In the genomic region with DNA sequence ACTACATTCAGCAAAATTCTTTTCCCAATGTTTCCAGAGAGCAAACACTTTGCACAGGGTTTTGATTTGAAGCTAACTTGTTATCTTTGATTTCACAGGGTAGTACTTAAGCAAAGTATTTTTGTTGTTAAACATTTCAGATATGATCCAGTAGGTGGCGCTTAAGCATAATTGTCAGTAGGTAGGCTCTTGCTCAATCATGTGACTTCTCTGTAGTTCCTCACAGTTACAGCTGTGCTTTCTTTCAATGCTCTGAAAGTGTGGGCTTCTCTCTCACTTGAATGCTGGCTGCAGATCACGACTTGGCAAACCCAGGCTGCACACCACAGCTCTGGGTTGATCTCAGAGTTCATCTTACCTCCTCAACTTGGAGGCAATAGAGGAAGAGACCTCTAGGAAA, we compare ENCODE assay signal across 8 cellular contexts.
DNase-seq lines count a peak whose midpoint lies in the region; ATAC-seq and TF ChIP-seq lines count a peak whose summit lies in the region.

No MANE protein-coding gene starts in this region.

- H3K4me1 ChIP-seq in HAP-1 (no peaks in the 10 kb centered on the region), thoracic aorta (ENCODE audit: control insufficient read depth in 1 of 2, low read depth in 2 of 2) (no peaks in the 10 kb centered on the region)

- H3K4me3 ChIP-seq in GM12875 (ENCODE audit: low read depth, low read length) (no peak overlapping the region), HAP-1 (no peak overlapping the region), epithelial cell of esophagus (ENCODE audit: low read length) (no peak overlapping the region), thoracic aorta (no peak overlapping the region)

- peak; percentile 16 to 65 for DNase-seq in HAP-1 (ENCODE audit: low spot score in 2 of 2)
- peak; percentile 38 for DNase-seq in NCI-H69 (lab: John Stamatoyannopoulos, UW)
- peak; percentile 47 for DNase-seq in epithelial cell of esophagus (ENCODE audit: low read depth)
- DNase-seq in thoracic aorta (ENCODE audit: low spot score), result no peak
- no peak for DNase-seq in EL
- DNase-seq in activated gamma-delta T cell (lab: John Stamatoyannopoulos, UW), result no peak

- TF ChIP-seq CTCF in GM12875 (IDR thresholded peaks at IDR 0.05; ENCODE audit: borderline replicate concordance, insufficient read depth, low read depth, low read length) (peak; percentile 32; the same call in 1 of the 2 replicates), epithelial cell of esophagus (IDR thresholded peaks at IDR 0.05; ENCODE audit: insufficient read depth, low read depth, low read length, missing control alignments) (peak; percentile 31), thoracic aorta (IDR thresholded peaks at IDR 0.05) (peak; percentile 19)

- H3K9me3 ChIP-seq in HAP-1 (no peaks in the 10 kb centered on the region), thoracic aorta (no peaks in the 10 kb centered on the region)

- ATAC-seq in thoracic aorta (ENCODE audit: insufficient number of reproducible peaks, low FRiP score, low read depth), result no peak
- no peak for ATAC-seq in HG03460 (IDR thresholded peaks at IDR 0.05; ENCODE audit: unreplicated experiment)

- no peaks in the 10 kb centered on the region for H3K36me3 ChIP-seq in HAP-1 (replicated peaks)
- H3K36me3 ChIP-seq in thoracic aorta, result no peaks in the 10 kb centered on the region

- in situ Hi-C loops in HAP-1 (cut with MboI; ENCODE audit: low sequenced_read_pairs), result no loop called here

- H3K27me3 ChIP-seq in HAP-1 (ENCODE audit: low read depth) (no peaks in the 10 kb centered on the region), thoracic aorta (replicated peaks; ENCODE audit: insufficient read depth) (no peaks in the 10 kb centered on the region)

- H3K27ac ChIP-seq in thoracic aorta, result no peak overlapping the region

Comparison
In these comparisons a context has a peak if more than half of its experiments do, and no peak if none do; other contexts are left out.
1. DNase-seq: peak in HAP-1 (2 of 2), NCI-H69 (single experiment) and epithelial cell of esophagus (single experiment); none in thoracic aorta (single experiment), EL (single experiment) and activated gamma-delta T cell (single experiment).
2. Peak in every context shown above with its lines, with median percentiles within 50 percentile points of each other: CTCF ChIP-seq.